In the genomic region with DNA sequence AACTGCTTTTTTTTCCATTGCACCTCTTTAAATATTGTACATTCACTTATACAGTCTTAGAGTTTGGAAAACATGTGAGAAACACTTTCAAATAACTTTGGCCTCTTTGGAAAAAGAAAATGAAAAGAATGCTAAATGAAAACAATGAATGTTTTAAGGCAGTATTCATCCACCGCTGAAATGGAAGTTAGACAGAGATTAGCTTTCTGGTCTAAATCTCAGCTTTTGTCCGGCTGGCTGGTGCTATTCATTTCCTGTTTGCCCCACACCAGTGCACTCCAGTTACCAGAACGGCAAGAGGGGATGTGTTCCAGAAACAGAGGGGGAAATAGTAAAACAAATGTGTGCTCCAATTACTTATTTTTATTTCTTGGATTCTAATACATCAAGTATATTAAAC, we compare ENCODE assay signal across 22 cellular contexts.
A peak's percentile ranks its signal among the peaks of the same experiment; 100 is the strongest.
DNase-seq lines count a peak whose midpoint lies in the region; ATAC-seq, FAIRE-seq and TF ChIP-seq lines count a peak whose summit lies in the region.
"Had no signal": no experiment of that assay in that cellular context is flagged by ENCODE, and none has a peak within 500 bp of the region (broad histone marks: within the 10 kb centered on the region; RNA-seq: fewer than 3 reads in every experiment).

No MANE protein-coding gene starts in this region.

- WGBS in trophoblast cell (ENCODE audit: extremely low coverage, insufficient coverage, insufficient read length) = no CpG with 5 or more reads among the region's 3 CpGs

- H4K91ac ChIP-seq in trophoblast cell (ENCODE audit: low read depth, low read length) = no peak overlapping the region

- no peak overlapping the region for H2AK5ac ChIP-seq in trophoblast cell (ENCODE audit: low read length)

- no peak overlapping the region for H3K4me3 ChIP-seq in trophoblast cell (ENCODE audit: low read depth, low read length)
- H3K4me3 ChIP-seq: dorsolateral prefrontal cortex, psoas muscle, uterus had no signal

- H2BK12ac ChIP-seq in trophoblast cell (ENCODE audit: low read length) = no peak overlapping the region

- peaks cover 2 to 4% of the 10 kb centered on the region in 2 experiments for H3K4me1 ChIP-seq in trophoblast cell (ENCODE audit: control insufficient read depth in 1 of 2, insufficient read depth in 2 of 2, low read length in 2 of 2)
- H3K4me1 ChIP-seq: BE2C, psoas muscle, uterus had no signal

- FAIRE-seq in HTR-8/SVneo (lab: Jason Lieb, UNC) = no peak

- no peak overlapping the region for H4K8ac ChIP-seq in trophoblast cell (ENCODE audit: low read depth, low read length)

- no peaks in the 10 kb centered on the region for H3K79me2 ChIP-seq in trophoblast cell (ENCODE audit: control insufficient read depth, insufficient read depth, low read length, poor library complexity)

- H3K4ac ChIP-seq in trophoblast cell (ENCODE audit: low read depth, low read length) = no peak overlapping the region

- H3K36me3 ChIP-seq in trophoblast cell (ENCODE audit: control insufficient read depth in 1 of 2, insufficient read depth in 2 of 2, low read length in 2 of 2) = no peaks in the 10 kb centered on the region
- H3K36me3 ChIP-seq: BE2C, uterus had no signal

- peak; percentile 44 for DNase-seq in AG08396 (ENCODE audit: low spot score)
- DNase-seq in amniotic epithelial cell (ENCODE audit: low read depth) = peak; percentile 55
- peak; percentile 18 for DNase-seq in fibroblast of the conjunctiva (ENCODE audit: low read depth)
- DNase-seq in trophoblast cell = no peak
- no peak for DNase-seq in RWPE1 (ENCODE audit: low spot score)
- DNase-seq in HEK293T (ENCODE audit: extremely low spot score) = no peak
- DNase-seq in HTR-8/SVneo (ENCODE audit: insufficient read length, low spot score) = no peak
- DNase-seq: anterior cingulate cortex; BE2C; dorsolateral prefrontal cortex; H7; naive thymus-derived CD8-positive, alpha-beta T cell; NCI-H1694 treated with DMSO at 0.1 percent for 48 hours; NCI-H446; psoas muscle; SIG-M5; stimulated activated CD4-positive, alpha-beta T cell treated with anti-CD3 and anti-CD28 coated beads, Interleukin-15, amount 100 ng/mL, for 24 hours; stimulated activated naive CD4-positive, alpha-beta T cell treated with Interleukin-2 at 50 U/mL for 16 hours; T-helper 17 cell; uterus had no signal

- H3K14ac ChIP-seq in trophoblast cell (ENCODE audit: low read length) = no peak overlapping the region

- no peak overlapping the region for H2AFZ ChIP-seq in trophoblast cell (ENCODE audit: insufficient read depth, low read length, poor library complexity)

- H2BK5ac ChIP-seq in trophoblast cell (ENCODE audit: low read depth, low read length, poor library complexity) = no peak overlapping the region

- H3K4me2 ChIP-seq in trophoblast cell (ENCODE audit: low read length) = no peak overlapping the region

- ATAC-seq in HG02588 (IDR thresholded peaks at IDR 0.05; ENCODE audit: unreplicated experiment) = no peak
- ATAC-seq: esophagus mucosa; naive thymus-derived CD8-positive, alpha-beta T cell; psoas muscle; T-helper 17 cell had no signal

- no peaks in the 10 kb centered on the region for H3K27me3 ChIP-seq in trophoblast cell (ENCODE audit: insufficient read depth, low read length)
- H3K27me3 ChIP-seq: BE2C, dorsolateral prefrontal cortex, uterus had no signal

- POLR2A ChIA-PET in RWPE1 (lab: Yijun Ruan, JAX; ENCODE audit: low non-redundant PET) (no interaction called here), HEK293T (lab: Yijun Ruan, JAX) (no interaction called here)

- no peak overlapping the region for H3K23ac ChIP-seq in trophoblast cell (ENCODE audit: low read length)

- H4K12ac ChIP-seq in trophoblast cell (ENCODE audit: low read depth, low read length) = no peak overlapping the region

- peaks cover 10% of the 10 kb centered on the region for H3K79me1 ChIP-seq in trophoblast cell (ENCODE audit: low read length)

- CTCF ChIA-PET in RWPE1 (lab: Yijun Ruan, JAX) (no interaction called here), HEK293T (lab: Yijun Ruan, JAX) (no interaction called here)

- no peak for TF ChIP-seq CTCF in RWPE1 (conservative IDR thresholded peaks at IDR 0.05; ENCODE audit: low read depth)

- no peak overlapping the region for H3K9ac ChIP-seq in trophoblast cell (ENCODE audit: low read length)

- H3K27ac ChIP-seq in trophoblast cell (ENCODE audit: low read depth, low read length) (peak overlapping the region; percentile 58), RWPE1 (no peak overlapping the region)
- H3K27ac ChIP-seq: dorsolateral prefrontal cortex, psoas muscle, uterus had no signal

- H2BK120ac ChIP-seq in trophoblast cell (ENCODE audit: insufficient read depth, low read length, poor library complexity) = no peak overlapping the region

- H3K9me3 ChIP-seq in trophoblast cell (ENCODE audit: insufficient read depth, low read depth, low read length) = peaks cover 3% of the 10 kb centered on the region
- H3K9me3 ChIP-seq: psoas muscle, uterus had no signal

- H3K18ac ChIP-seq in trophoblast cell (ENCODE audit: low read length) = no peak overlapping the region

TF ChIP-seq in HEK293T, 16 proteins besides CTCF, POLR2A, EP300 and RAD21:
- no peak for TF ChIP-seq ZNF384 (IDR thresholded peaks at IDR 0.05)
- no peak for TF ChIP-seq LEF1 (IDR thresholded peaks at IDR 0.05; ENCODE audit: borderline replicate concordance)
- TF ChIP-seq L3MBTL2 (conservative IDR thresholded peaks at IDR 0.05) = no peak

Comparison
In these comparisons a context has a peak if more than half of its experiments do, and no peak if none do; other contexts are left out.
1. DNase-seq: peak in AG08396 (single experiment), amniotic epithelial cell (single experiment) and fibroblast of the conjunctiva (single experiment); none in trophoblast cell (0 of 2), RWPE1 (single experiment), HEK293T (single experiment) and HTR-8/SVneo (single experiment).